Comparison of ENCODE assay signal across 8 cellular contexts in the genomic region with DNA sequence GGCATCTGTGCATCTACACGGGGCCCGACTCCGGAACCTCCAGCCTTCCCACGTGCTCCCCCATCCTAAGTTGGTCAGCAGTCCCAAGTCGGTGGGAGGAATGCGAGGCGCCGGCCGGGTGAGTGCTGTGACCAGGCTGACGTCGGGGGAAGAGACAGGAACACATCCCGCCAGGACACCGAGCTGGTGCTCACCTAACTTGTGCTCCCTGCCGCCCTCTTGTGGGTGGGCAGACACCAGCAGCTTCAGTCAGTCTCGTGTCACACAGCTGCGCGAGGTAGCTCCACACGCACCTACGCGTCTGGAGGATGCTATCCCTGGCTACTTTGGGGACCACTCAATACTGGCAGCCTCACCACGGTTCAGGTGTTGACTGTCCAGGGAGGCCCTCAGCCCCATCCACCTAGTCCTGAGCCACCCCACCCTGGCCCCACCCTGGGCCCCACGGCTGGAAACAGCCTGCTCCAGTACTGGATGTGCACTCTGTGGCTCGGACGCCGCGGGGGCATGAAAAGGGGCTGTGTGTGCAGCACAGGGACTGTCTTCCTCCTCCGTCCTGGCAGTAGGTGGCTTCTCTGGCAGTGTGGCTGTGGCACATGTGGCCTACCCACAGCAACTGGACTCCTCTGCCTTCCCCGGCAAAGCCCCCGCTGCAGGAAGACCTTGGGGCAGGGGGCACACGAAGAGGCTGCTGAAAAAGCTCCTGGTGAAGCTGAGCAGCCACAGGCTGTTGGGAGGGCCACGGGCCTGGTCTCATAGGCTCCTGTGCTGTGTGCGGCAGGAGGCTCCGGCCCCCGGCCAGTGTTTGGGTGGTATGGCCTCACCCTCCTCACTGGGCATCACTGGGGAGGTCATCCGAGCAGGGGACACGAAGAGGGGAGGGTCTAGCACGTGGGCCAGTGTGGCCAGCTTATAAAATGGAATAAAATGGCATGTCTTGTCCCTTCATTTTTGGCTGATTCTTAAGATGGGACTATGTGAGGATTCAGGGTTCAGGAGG. TPM values are rescaled to one million over a fixed set of nuclear protein-coding genes. Genes with fewer than 3 reads are reported as not detected.
A peak's percentile ranks its signal among the peaks of the same experiment; 100 is the strongest.
DNase-seq lines count a peak whose midpoint lies in the region; ATAC-seq and TF ChIP-seq lines count a peak whose summit lies in the region.

No MANE protein-coding gene starts in this region.

- ATAC-seq in activated CD8-positive, alpha-beta memory T cell treated with anti-CD3 and anti-CD28 coated beads, Interleukin-2, amount 10 ng/mL, durations not matched to agents 7 days and 5 days: peak; percentile 70
- ATAC-seq in HG02610 (IDR thresholded peaks at IDR 0.05; ENCODE audit: unreplicated experiment): no peak
- ATAC-seq in GM19455 (IDR thresholded peaks at IDR 0.05; ENCODE audit: unreplicated experiment): no peak
- no peak for ATAC-seq in HG03432 (IDR thresholded peaks at IDR 0.05; ENCODE audit: unreplicated experiment)

- no peak overlapping the region for H3K4me3 Mint-ChIP-seq in activated CD8-positive, alpha-beta memory T cell treated with anti-CD3 and anti-CD28 coated beads, Interleukin-2, amount 10 ng/mL, durations not matched to agents 7 days and 5 days

- peak overlapping the region; percentile 97 for H2BK15ac ChIP-seq in neuronal stem cell (ENCODE audit: low read length)

- H3K9ac ChIP-seq in neuronal stem cell (ENCODE audit: low read depth, low read length, poor library complexity): no peak overlapping the region

- no peaks in the 10 kb centered on the region for H3K27me3 Mint-ChIP-seq in activated CD8-positive, alpha-beta memory T cell treated with anti-CD3 and anti-CD28 coated beads, Interleukin-2, amount 10 ng/mL, durations not matched to agents 7 days and 5 days

- H3K36me3 ChIP-seq in neuronal stem cell (replicated peaks in 1 of 2; ENCODE audit: control insufficient read depth in 2 of 2, insufficient read depth in 2 of 2, low read length in 2 of 2): peaks cover 0 to 5% of the 10 kb centered on the region in 2 donors

- no peak overlapping the region for H3K27ac ChIP-seq in neuronal stem cell (replicated peaks; ENCODE audit: low read length)

- no peak overlapping the region for H3K4me3 ChIP-seq in GM12864 (ENCODE audit: low read depth, low read length)
- H3K4me3 ChIP-seq in epithelial cell of esophagus (ENCODE audit: low read length): no peak overlapping the region
- H3K4me3 ChIP-seq in neuronal stem cell (ENCODE audit: low read length in 2 of 2): peak overlapping the region in 1 of 2 donors; percentile 27

- peak overlapping the region; percentile 64 for H4K91ac ChIP-seq in neuronal stem cell (ENCODE audit: low read depth, low read length, poor library complexity)

- H3K4me1 ChIP-seq in neuronal stem cell (ENCODE audit: control insufficient read depth in 2 of 2, insufficient read depth in 1 of 2, low read depth in 1 of 2, low read length in 2 of 2): peaks cover 12% of the 10 kb centered on the region in 2 donors

- H3K27me3 ChIP-seq in neuronal stem cell (ENCODE audit: control insufficient read depth in 3 of 3, insufficient read depth in 3 of 3, low read depth in 1 of 3, low read length in 3 of 3): no peaks in the 10 kb centered on the region

- peaks cover 3 to 5% of the 10 kb centered on the region in 2 donors for H3K9me3 ChIP-seq in neuronal stem cell (replicated peaks in 1 of 2; ENCODE audit: control insufficient read depth in 2 of 2, insufficient read depth in 1 of 2, low read depth in 1 of 2, low read length in 2 of 2)

- DNase-seq in GM12864 (ENCODE audit: low read depth) (no peak), NCI-H2029 treated with DMSO at 0.1 percent for 48 hours (lab: John Stamatoyannopoulos, UW) (peak; percentile 47), epithelial cell of esophagus (ENCODE audit: low read depth) (peak; percentile 68), neuronal stem cell (ENCODE audit: low spot score) (no peak)
- DNase-seq in activated CD8-positive, alpha-beta memory T cell treated with anti-CD3 and anti-CD28 coated beads, Interleukin-2, amount 10 ng/mL, durations not matched to agents 7 days and 5 days: peak; percentile 77

- no peaks in the 10 kb centered on the region for H3K79me1 ChIP-seq in neuronal stem cell (ENCODE audit: low read depth, low read length)

- peak overlapping the region; percentile 3 for H3K23ac ChIP-seq in neuronal stem cell (ENCODE audit: low read depth, low read length, poor library complexity)

- H2BK120ac ChIP-seq in neuronal stem cell (ENCODE audit: low read depth, low read length): peak overlapping the region; percentile 69

- CTCF ChIA-PET in activated CD8-positive, alpha-beta memory T cell treated with anti-CD3 and anti-CD28 coated beads, Interleukin-2, amount 10 ng/mL, durations not matched to agents 7 days and 5 days (lab: Charles Lee): interaction anchor here (0.7 to 6.2 kb wide), 30 partner anchors 9 to 292 kb away, joined by 3 to 109 read pairs (median 4); a partner anchor contains a TSS

- peak overlapping the region; percentile 79 for H2BK5ac ChIP-seq in neuronal stem cell (ENCODE audit: low read length)

- H3K9me3 Mint-ChIP-seq in activated CD8-positive, alpha-beta memory T cell treated with anti-CD3 and anti-CD28 coated beads, Interleukin-2, amount 10 ng/mL, durations not matched to agents 7 days and 5 days (ENCODE audit: low read depth): no peaks in the 10 kb centered on the region

- TF ChIP-seq CTCF in GM12864 (IDR thresholded peaks at IDR 0.05; ENCODE audit: low read depth, low read length, missing control alignments) (peak; percentile 79), epithelial cell of esophagus (IDR thresholded peaks at IDR 0.05; ENCODE audit: insufficient read depth, low read depth, low read length, missing control alignments) (peak; percentile 73)

- no peak overlapping the region for H3K14ac ChIP-seq in neuronal stem cell (ENCODE audit: low read length)

- H3K27ac Mint-ChIP-seq in activated CD8-positive, alpha-beta memory T cell treated with anti-CD3 and anti-CD28 coated beads, Interleukin-2, amount 10 ng/mL, durations not matched to agents 7 days and 5 days: no peak overlapping the region

- H2AK5ac ChIP-seq in neuronal stem cell (ENCODE audit: low read depth, low read length): peak overlapping the region; percentile 99

- H3K4me1 Mint-ChIP-seq in activated CD8-positive, alpha-beta memory T cell treated with anti-CD3 and anti-CD28 coated beads, Interleukin-2, amount 10 ng/mL, durations not matched to agents 7 days and 5 days: peaks cover 15% of the 10 kb centered on the region

- H2BK12ac ChIP-seq in neuronal stem cell (ENCODE audit: low read length): peak overlapping the region; percentile 91

- H3K36me3 Mint-ChIP-seq in activated CD8-positive, alpha-beta memory T cell treated with anti-CD3 and anti-CD28 coated beads, Interleukin-2, amount 10 ng/mL, durations not matched to agents 7 days and 5 days: no peaks in the 10 kb centered on the region

- no CpG with 5 or more reads among the region's 37 CpGs for WGBS in neuronal stem cell (ENCODE audit: extremely low coverage in 2 of 2, insufficient read length in 2 of 2, insufficient replicate concordance in 1 of 2), 2 donors

- H3K4me2 ChIP-seq in neuronal stem cell (ENCODE audit: insufficient read depth, low read length, poor library complexity, severe bottlenecking): no peak overlapping the region

- H2AFZ ChIP-seq in neuronal stem cell (ENCODE audit: low read length): no peak overlapping the region

- H3K4ac ChIP-seq in neuronal stem cell (ENCODE audit: low read length): peak overlapping the region; percentile 84

- H4K8ac ChIP-seq in neuronal stem cell (ENCODE audit: low read depth, low read length): no peak overlapping the region

- H3K18ac ChIP-seq in neuronal stem cell (ENCODE audit: low read length): peak overlapping the region; percentile 87

RNA-seq across cellular contexts. Expression of a gene that starts 11.2 kb away (rescaled TPM):
- 10 to 100 TPM; 16.4 to 29.2 TPM for total RNA-seq in activated CD8-positive, alpha-beta memory T cell treated with anti-CD3 and anti-CD28 coated beads, Interleukin-2, amount 10 ng/mL, durations not matched to agents 7 days and 5 days
- polyA plus RNA-seq in neuronal stem cell (2013, experiment 1 of 2): 25.3 TPM
- 27.6 TPM for polyA plus RNA-seq in neuronal stem cell (2013, experiment 2 of 2)

Comparison
In these comparisons a context has a peak if more than half of its experiments do, and no peak if none do; other contexts are left out.
1. DNase-seq: peak in NCI-H2029 treated with DMSO at 0.1 percent for 48 hours (single experiment), activated CD8-positive, alpha-beta memory T cell treated with anti-CD3 and anti-CD28 coated beads, Interleukin-2, amount 10 ng/mL, durations not matched to agents 7 days and 5 days (single experiment) and epithelial cell of esophagus (single experiment); none in GM12864 (single experiment) and neuronal stem cell (single experiment).